In the genomic region with DNA sequence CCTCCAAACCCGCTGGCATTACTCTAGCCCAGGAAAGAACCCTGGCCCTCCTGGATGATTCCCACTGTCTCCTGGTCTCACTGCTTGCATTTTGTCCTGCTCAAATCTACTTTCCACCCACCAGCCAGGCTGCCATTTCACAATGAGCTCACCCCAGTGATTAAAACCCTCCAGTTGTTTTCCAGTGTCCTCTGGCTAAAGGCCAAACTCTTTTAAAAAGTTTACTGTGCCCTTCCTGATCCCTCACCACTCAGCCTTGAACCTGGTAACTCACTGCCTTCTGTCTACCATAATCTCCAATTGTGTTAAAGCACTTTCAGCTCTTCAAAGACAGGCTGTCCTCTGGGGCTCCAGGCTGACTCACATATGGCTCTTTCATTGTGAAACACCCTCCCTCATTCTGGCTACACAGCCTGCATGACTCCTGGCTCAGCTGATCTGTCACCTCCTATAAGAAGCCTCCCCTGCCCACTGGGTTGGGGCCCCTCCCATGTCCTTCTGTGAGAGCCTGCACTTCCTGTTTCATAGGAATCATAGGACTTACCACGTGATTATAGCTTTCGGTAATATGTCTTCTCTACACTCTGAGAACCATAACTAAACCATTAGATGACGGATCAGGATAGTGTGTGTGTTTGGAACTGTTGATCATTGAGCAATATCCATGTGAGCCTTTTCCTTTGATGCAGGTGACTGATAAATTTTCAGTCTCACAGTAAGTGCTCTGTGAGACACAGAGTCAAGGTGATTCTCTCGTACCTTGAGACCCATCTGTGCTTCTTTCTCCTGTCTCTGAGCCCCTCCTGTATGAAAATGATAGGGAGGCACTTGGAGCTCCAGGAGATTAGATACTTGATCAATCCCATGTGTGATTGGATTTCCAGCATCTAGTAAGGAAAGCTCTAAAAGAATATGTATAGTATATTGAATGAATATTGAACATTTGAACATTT, we compare ENCODE assay signal across 8 cellular contexts.
DNase-seq lines count a peak whose midpoint lies in the region; ATAC-seq, FAIRE-seq and TF ChIP-seq lines count a peak whose summit lies in the region.

No MANE protein-coding gene starts in this region.

- no peak overlapping the region for H3K4me3 ChIP-seq in bronchial epithelial cell (ENCODE audit: low read depth, low read length)

- peaks cover under 1% of the 10 kb centered on the region in 2 donors for H3K4me1 Mint-ChIP-seq in natural killer cell treated with Interleukin-12 subunit alpha and Interleukin-12 subunit beta and Interleukin-15 and Interleukin-18, amount 100 ng/mL, for 72 hours (ENCODE audit: low read depth in 2 of 2)
- no peaks in the 10 kb centered on the region for H3K4me1 Mint-ChIP-seq in type B pancreatic cell (ENCODE audit: unreplicated experiment)

- TF ChIP-seq CTCF in bronchial epithelial cell (IDR thresholded peaks at IDR 0.05; ENCODE audit: insufficient read depth, low read length, severe bottlenecking) = no peak
- no peak for TF ChIP-seq CTCF in type B pancreatic cell (conservative IDR thresholded peaks at IDR 0.05)

- TF ChIP-seq POLR2A in GM12891 (IDR thresholded peaks at IDR 0.05; ENCODE audit: low read depth, low read length) = no peak

- FAIRE-seq in GM12891 (lab: Jason Lieb, UNC) (no peak), bronchial epithelial cell (lab: Jason Lieb, UNC) (no peak)

- H3K9me3 Mint-ChIP-seq in natural killer cell treated with Interleukin-12 subunit alpha and Interleukin-12 subunit beta and Interleukin-15 and Interleukin-18, amount 100 ng/mL, for 72 hours = no peaks in the 10 kb centered on the region
- no peaks in the 10 kb centered on the region for H3K9me3 Mint-ChIP-seq in type B pancreatic cell

- no peak overlapping the region for H3K27ac Mint-ChIP-seq in natural killer cell treated with Interleukin-12 subunit alpha and Interleukin-12 subunit beta and Interleukin-15 and Interleukin-18, amount 100 ng/mL, for 72 hours
- H3K27ac Mint-ChIP-seq in type B pancreatic cell = no peak overlapping the region

- ATAC-seq in HG03045 (IDR thresholded peaks at IDR 0.05; ENCODE audit: unreplicated experiment) = peak; percentile 46
- ATAC-seq in natural killer cell treated with Interleukin-12 subunit alpha and Interleukin-12 subunit beta and Interleukin-15 and Interleukin-18, amount 100 ng/mL, for 72 hours = peak; percentile 99 to 100
- no peak for ATAC-seq in GM21528 (IDR thresholded peaks at IDR 0.05; ENCODE audit: low FRiP score, unreplicated experiment)
- no peak for ATAC-seq in HG02870 (IDR thresholded peaks at IDR 0.05; ENCODE audit: unreplicated experiment)

- H3K36me3 ChIP-seq in bronchial epithelial cell (ENCODE audit: control insufficient read depth, insufficient read depth, low read length) = no peaks in the 10 kb centered on the region

- H3K36me3 Mint-ChIP-seq in natural killer cell treated with Interleukin-12 subunit alpha and Interleukin-12 subunit beta and Interleukin-15 and Interleukin-18, amount 100 ng/mL, for 72 hours = peaks cover 5% of the 10 kb centered on the region
- H3K36me3 Mint-ChIP-seq in type B pancreatic cell = no peaks in the 10 kb centered on the region

- H3K27me3 ChIP-seq in bronchial epithelial cell (ENCODE audit: control insufficient read depth, insufficient read depth, low read length) = no peaks in the 10 kb centered on the region

- DNase-seq in GM12891 (ENCODE audit: insufficient read length, low spot score) (no peak), SHP77 (lab: John Stamatoyannopoulos, UW) (peak; percentile 32 to 63), bronchial epithelial cell (ENCODE audit: low read depth) (peak; percentile 94), type B pancreatic cell (ENCODE audit: extremely low spot score, unreplicated experiment) (no peak)
- DNase-seq in natural killer cell treated with Interleukin-12 subunit alpha and Interleukin-12 subunit beta and Interleukin-15 and Interleukin-18, amount 100 ng/mL, for 72 hours (ENCODE audit: low spot score) = peak; percentile 86

- H3K27me3 Mint-ChIP-seq in natural killer cell treated with Interleukin-12 subunit alpha and Interleukin-12 subunit beta and Interleukin-15 and Interleukin-18, amount 100 ng/mL, for 72 hours = no peaks in the 10 kb centered on the region
- H3K27me3 Mint-ChIP-seq in type B pancreatic cell = peaks cover 4% of the 10 kb centered on the region

- no peak overlapping the region for H3K4me3 Mint-ChIP-seq in natural killer cell treated with Interleukin-12 subunit alpha and Interleukin-12 subunit beta and Interleukin-15 and Interleukin-18, amount 100 ng/mL, for 72 hours
- H3K4me3 Mint-ChIP-seq in type B pancreatic cell = no peak overlapping the region

TF ChIP-seq in GM12891, 5 proteins besides CTCF, POLR2A, EP300 and RAD21:
- TF ChIP-seq POLR2AphosphoS5 (IDR thresholded peaks at IDR 0.05; ENCODE audit: low read depth, low read length) = no peak
- TF ChIP-seq SPI1 (IDR thresholded peaks at IDR 0.05; ENCODE audit: low read depth, low read length) = peak; percentile 59

Comparison
In these comparisons a context has a peak if more than half of its experiments do, and no peak if none do; other contexts are left out.
1. DNase-seq: peak in SHP77 (2 of 2), bronchial epithelial cell (single experiment) and natural killer cell treated with Interleukin-12 subunit alpha and Interleukin-12 subunit beta and Interleukin-15 and Interleukin-18, amount 100 ng/mL, for 72 hours (single experiment); none in GM12891 (single experiment) and type B pancreatic cell (single experiment).
2. ATAC-seq: peak in HG03045 (single experiment) and natural killer cell treated with Interleukin-12 subunit alpha and Interleukin-12 subunit beta and Interleukin-15 and Interleukin-18, amount 100 ng/mL, for 72 hours (2 of 2); none in GM21528 (single experiment) and HG02870 (single experiment).